8 cellular contexts compared by ENCODE assay signal in genomic region chr18:76811530-76811929, GRCh38. TPM values are rescaled to one million over a fixed set of nuclear protein-coding genes. Genes with fewer than 3 reads are reported as not detected.
A peak's percentile ranks its signal among the peaks of the same experiment; 100 is the strongest.
DNase-seq lines count a peak whose midpoint lies in the region; ATAC-seq lines count a peak whose summit lies in the region.
"Not testable (repeated sequence)": the region's sequence is repeated elsewhere in the genome, so short reads cannot be mapped to it uniquely, and the experiment has no call there.

No MANE protein-coding gene starts in this region.

- peak overlapping the region in 1 of 6 donors; percentile 89 for H3K27ac Mint-ChIP-seq in naive B cell

- DNase-seq in CMK (ENCODE audit: low read depth) (peak; percentile 32), KBM-7 (peak; percentile 78), SKM-1 treated with dmso at 0.1 percent for 144 hours (lab: John Stamatoyannopoulos, UW; ENCODE audit: unreplicated experiment) (peak; percentile 22)
- not testable (repeated sequence) for DNase-seq in naive B cell

- H3K36me3 Mint-ChIP-seq in naive B cell: not testable (repeated sequence)

- not testable (repeated sequence) for H3K9me3 Mint-ChIP-seq in naive B cell

- ATAC-seq in GM18861 (IDR thresholded peaks at IDR 0.05; ENCODE audit: unreplicated experiment) (peak; percentile 69), GM19452 (IDR thresholded peaks at IDR 0.05; ENCODE audit: unreplicated experiment) (peak; percentile 53), HG02678 (IDR thresholded peaks at IDR 0.05; ENCODE audit: unreplicated experiment) (peak; percentile 83), HG03159 (IDR thresholded peaks at IDR 0.05; ENCODE audit: unreplicated experiment) (peak; percentile 84), naive B cell (ENCODE audit: low read depth in 2 of 2) (peak; percentile 47 to 60)

- peaks cover 11 to 17% (median 12%) of the 10 kb centered on the region in 3 donors for H3K4me1 Mint-ChIP-seq in naive B cell

- in situ Hi-C loops in KBM-7 (cut with MboI; ENCODE audit: low pct_unique_long_range_greater_than_20kb, low sequenced_read_pairs): not testable (repeated sequence)

- not testable (repeated sequence) for H3K27me3 Mint-ChIP-seq in naive B cell

- H3K4me3 Mint-ChIP-seq in naive B cell: not testable (repeated sequence)

RNA-seq across cellular contexts. Expression of gene ZNF236, which starts 10.8 kb away (rescaled TPM):
- 10 to 100 TPM in 1 of 6 donors, 1 to 10 TPM in 5; 6.1 to 14.8 (median 7.7) TPM for polyA plus RNA-seq in naive B cell (ENCODE audit: low read depth in 6 of 6)
